8 cellular contexts compared by ENCODE assay signal in the genomic region with DNA sequence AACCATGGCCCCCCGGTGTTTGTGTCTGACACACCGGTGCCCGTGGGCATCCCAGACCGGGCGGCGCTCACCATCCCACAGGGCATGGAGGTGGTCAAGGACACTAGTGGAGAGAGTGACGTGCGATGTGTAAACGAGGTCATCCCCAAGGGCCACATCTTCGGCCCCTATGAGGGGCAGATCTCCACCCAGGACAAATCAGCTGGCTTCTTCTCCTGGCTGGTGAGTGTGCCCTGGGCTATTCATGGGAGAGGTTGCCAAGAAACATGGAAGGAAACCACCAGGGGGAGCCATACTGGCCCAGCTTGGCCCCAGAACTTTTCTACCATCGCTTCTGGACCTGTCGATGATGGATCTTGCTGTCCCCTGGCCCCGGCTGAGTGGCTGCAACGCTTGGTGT. TPM values are rescaled to one million over a fixed set of nuclear protein-coding genes. Genes with fewer than 3 reads are reported as not detected.
A peak's percentile ranks its signal among the peaks of the same experiment; 100 is the strongest.
DNase-seq lines count a peak whose midpoint lies in the region; ATAC-seq and TF ChIP-seq lines count a peak whose summit lies in the region.

No MANE protein-coding gene starts in this region.

- H3K4me3 Mint-ChIP-seq in MCF 10A (ENCODE audit: unreplicated experiment), result no peak overlapping the region

- H3K27ac Mint-ChIP-seq in MCF 10A (ENCODE audit: low read depth, unreplicated experiment), result no peak overlapping the region

- BruUV-seq in MCF 10A (replicated peaks; lab: Mats Ljungman, UMichigan) (no TSS peak), PC-9 (replicated peaks; lab: Mats Ljungman, UMichigan) (no TSS peak)

- no peak overlapping the region for H3K4me2 ChIP-seq in PC-9

- DNase-seq in MCF 10A (ENCODE audit: unreplicated experiment) (peak; percentile 49), breast epithelium (ENCODE audit: low spot score in 2 of 2) (no peak), PC-9 (peak in 1 of 2 experiments; percentile 16), germinal center (ENCODE audit: low spot score) (peak; percentile 34), tibial nerve (ENCODE audit: low spot score in 2 of 2) (no peak)
- DNase-seq in effector CD8-positive, alpha-beta T cell (lab: John Stamatoyannopoulos, UW), result no peak
- DNase-seq in activated CD4-positive, alpha-beta T cell treated with anti-CD3 and anti-CD28 coated beads for 4 hours, result no peak

- no peak for TF ChIP-seq EP300 in tibial nerve (IDR thresholded peaks at IDR 0.05)

- peaks cover 0 to 4% of the 10 kb centered on the region in 2 donors for H3K4me1 ChIP-seq in breast epithelium
- 0 out of 2 replicates have a peak, but pooled peaks cover 8% of the 10 kb centered on the region for H3K4me1 ChIP-seq in PC-9 (replicated peaks; ENCODE audit: insufficient read depth)
- H3K4me1 ChIP-seq in tibial nerve, result peaks cover 0 to 35% (median 8%) of the 10 kb centered on the region in 4 donors

- TF ChIP-seq CTCF in MCF 10A (IDR thresholded peaks at IDR 0.05; ENCODE audit: unreplicated experiment), result peak; percentile 43
- peak in 1 of 3 donors; percentile 21 for TF ChIP-seq CTCF in breast epithelium (IDR thresholded peaks at IDR 0.05)
- peak; percentile 73 for TF ChIP-seq CTCF in PC-9 (conservative IDR thresholded peaks at IDR 0.05)
- peak; percentile 28 to 44 (median 37) for TF ChIP-seq CTCF in tibial nerve (IDR thresholded peaks at IDR 0.05)

- no peaks in the 10 kb centered on the region for H3K79me2 ChIP-seq in PC-9 (ENCODE audit: low read depth)

- ATAC-seq in HG02973 (IDR thresholded peaks at IDR 0.05; ENCODE audit: unreplicated experiment), result no peak

- no peaks in the 10 kb centered on the region for H3K4me1 Mint-ChIP-seq in MCF 10A (ENCODE audit: insufficient read depth, unreplicated experiment)

- no peak overlapping the region for H2AFZ ChIP-seq in PC-9

- H3F3A ChIP-seq in PC-9 (ENCODE audit: insufficient read depth, low read depth), result no peaks in the 10 kb centered on the region

- H3K27me3 ChIP-seq in breast epithelium (no peaks in the 10 kb centered on the region), PC-9 (ENCODE audit: insufficient read depth, low read depth) (no peaks in the 10 kb centered on the region), tibial nerve (no peaks in the 10 kb centered on the region)

- no peak overlapping the region for H3K27ac ChIP-seq in breast epithelium
- H3K27ac ChIP-seq in PC-9, result no peak overlapping the region
- peak overlapping the region in 3 of 4 donors; percentile 17 to 91 (median 47) for H3K27ac ChIP-seq in tibial nerve

- 92 to 97% methylated on average over 14 of the region's 14 CpGs for WGBS in tibial nerve, 2 donors

- H3K9me3 ChIP-seq in breast epithelium (no peaks in the 10 kb centered on the region), PC-9 (ENCODE audit: insufficient read depth, low read depth) (no peaks in the 10 kb centered on the region), tibial nerve (no peaks in the 10 kb centered on the region)

- no peaks in the 10 kb centered on the region for H3K9me3 Mint-ChIP-seq in MCF 10A (ENCODE audit: unreplicated experiment)

- TF ChIP-seq POLR2A in breast epithelium (IDR thresholded peaks at IDR 0.05), result no peak
- no peak for TF ChIP-seq POLR2A in tibial nerve (IDR thresholded peaks at IDR 0.05)

- intact Hi-C loops in MCF 10A (cut with micrococcal nuclease), result loop anchor here (5.0 kb wide), 1 partner anchor 71 kb away; no protein-coding TSS in a partner anchor
- intact Hi-C loops in breast epithelium (cut with DNase I; ENCODE audit: low total_unique reads), result no loop called here
- intact Hi-C loops in PC-9 (cut with micrococcal nuclease; ENCODE audit: unreplicated experiment), result no loop called here

- H3K36me3 ChIP-seq in breast epithelium (no peaks in the 10 kb centered on the region), PC-9 (ENCODE audit: low read depth) (no peaks in the 10 kb centered on the region), tibial nerve (peaks cover 0 to 60% (median 0%) of the 10 kb centered on the region in 3 donors)

- POLR2A ChIA-PET in MCF 10A (lab: Yijun Ruan, JAX), result interaction anchor here (0.7 kb wide), 2 partner anchors 57 to 85 kb away, joined by 3 read pairs; no protein-coding TSS in a partner anchor
- POLR2A ChIA-PET in PC-9 (lab: Charles Lee; ENCODE audit: unreplicated experiment), result no interaction called here

- H3K36me3 Mint-ChIP-seq in MCF 10A (ENCODE audit: insufficient read depth, unreplicated experiment), result no peaks in the 10 kb centered on the region

- no peaks in the 10 kb centered on the region for H3K27me3 Mint-ChIP-seq in MCF 10A (ENCODE audit: insufficient read depth, unreplicated experiment)

- H4K20me1 ChIP-seq in PC-9 (ENCODE audit: insufficient read depth), result 0 out of 2 replicates have a peak, but pooled peaks cover 4% of the 10 kb centered on the region

- H3K9me2 ChIP-seq in PC-9 (ENCODE audit: insufficient read depth), result no peaks in the 10 kb centered on the region

- CTCF ChIA-PET in MCF 10A (lab: Yijun Ruan, JAX) (interaction anchor here (0.6 to 2.4 kb wide), 5 partner anchors 9 to 401 kb away, joined by 3 to 8 read pairs (median 4); no protein-coding TSS in a partner anchor), PC-9 (lab: Charles Lee) (no interaction called here)

- H3K4me3 ChIP-seq in breast epithelium, result no peak overlapping the region
- H3K4me3 ChIP-seq in PC-9, result no peak overlapping the region
- H3K4me3 ChIP-seq in tibial nerve, result no peak overlapping the region

RNA-seq across cellular contexts. Expression of a gene that starts 36.5 kb away (rescaled TPM):
- total RNA-seq in MCF 10A (2022), result 4.0 and 4.9 TPM in 2 replicates
- 10 to 100 TPM in 2 of 3 donors, 1 to 10 TPM in 1; 6.9 to 10.9 (median 10.8) TPM for total RNA-seq in breast epithelium
- 10.7 and 12.1 TPM in 2 replicates for total RNA-seq in PC-9 (2021)
- 10 to 100 TPM; 17.5 to 26.1 (median 25.8) TPM for total RNA-seq in tibial nerve

Comparison
In these comparisons a context has a peak if more than half of its experiments do, and no peak if none do; other contexts are left out.
1. DNase-seq: peak in MCF 10A (single experiment) and germinal center (single experiment); none in breast epithelium (0 of 2), tibial nerve (0 of 2), effector CD8-positive, alpha-beta T cell (single experiment) and activated CD4-positive, alpha-beta T cell treated with anti-CD3 and anti-CD28 coated beads for 4 hours (0 of 2).
2. H3K27ac ChIP-seq: peak in tibial nerve (3 of 4); none in breast epithelium (0 of 2) and PC-9 (single experiment).